9 cellular contexts compared by ENCODE assay signal in genomic region chr14:57189070-57189469, GRCh38.
A peak's percentile ranks its signal among the peaks of the same experiment; 100 is the strongest.
DNase-seq lines count a peak whose midpoint lies in the region; ATAC-seq and TF ChIP-seq lines count a peak whose summit lies in the region.
"Had no signal": no experiment of that assay in that cellular context is flagged by ENCODE, and none has a peak within 500 bp of the region (broad histone marks: within the 10 kb centered on the region; RNA-seq: fewer than 3 reads in every experiment).

No MANE protein-coding gene starts in this region.

- DNase-seq in AG08395 (ENCODE audit: low spot score), result peak; percentile 47
- peak; percentile 24 for DNase-seq in HT-29 (ENCODE audit: low spot score)
- DNase-seq in NCI-H774 (lab: John Stamatoyannopoulos, UW), result peak; percentile 17
- peak; percentile 41 for DNase-seq in fibroblast of pulmonary artery (ENCODE audit: low read depth)
- no peak for DNase-seq in glutamatergic neuron
- DNase-seq: Calu3 had no signal

- ATAC-seq in GM19455 (IDR thresholded peaks at IDR 0.05; ENCODE audit: unreplicated experiment) (no peak), GM21528 (IDR thresholded peaks at IDR 0.05; ENCODE audit: low FRiP score, unreplicated experiment) (no peak), GM18498 (IDR thresholded peaks at IDR 0.05; ENCODE audit: unreplicated experiment) (no peak)

- H3K4me3 ChIP-seq in fibroblast of pulmonary artery (replicated peaks; ENCODE audit: low read depth, low read length), result no peak overlapping the region

- no peaks in the 10 kb centered on the region for H3K9me3 Mint-ChIP-seq in glutamatergic neuron (ENCODE audit: unreplicated experiment)

- H3K27ac Mint-ChIP-seq in glutamatergic neuron (ENCODE audit: unreplicated experiment), result no peak overlapping the region

- H3K4me1 Mint-ChIP-seq in glutamatergic neuron (ENCODE audit: low read depth, unreplicated experiment), result peaks cover 2% of the 10 kb centered on the region

- H3K4me3 Mint-ChIP-seq in glutamatergic neuron (ENCODE audit: unreplicated experiment), result no peak overlapping the region

- H3K36me3 Mint-ChIP-seq in glutamatergic neuron (ENCODE audit: unreplicated experiment), result no peaks in the 10 kb centered on the region

- H3K27me3 Mint-ChIP-seq in glutamatergic neuron (ENCODE audit: unreplicated experiment), result no peaks in the 10 kb centered on the region

- TF ChIP-seq CTCF in fibroblast of pulmonary artery (IDR thresholded peaks at IDR 0.05; ENCODE audit: low read length, missing control alignments) (peak; percentile 13), glutamatergic neuron (IDR thresholded peaks at IDR 0.05; ENCODE audit: partially characterized antibody, unreplicated experiment) (no peak)
